Comparison of ENCODE assay signal across 1 cellular context in genomic region chr4:136441629-136442282, GRCh38.
TF ChIP-seq lines count a peak whose summit lies in the region.

No MANE protein-coding gene starts in this region.

TF ChIP-seq in H1, 55 proteins besides CTCF, POLR2A, EP300 and RAD21 (continued from another document):
- TF ChIP-seq, protein P1, sequence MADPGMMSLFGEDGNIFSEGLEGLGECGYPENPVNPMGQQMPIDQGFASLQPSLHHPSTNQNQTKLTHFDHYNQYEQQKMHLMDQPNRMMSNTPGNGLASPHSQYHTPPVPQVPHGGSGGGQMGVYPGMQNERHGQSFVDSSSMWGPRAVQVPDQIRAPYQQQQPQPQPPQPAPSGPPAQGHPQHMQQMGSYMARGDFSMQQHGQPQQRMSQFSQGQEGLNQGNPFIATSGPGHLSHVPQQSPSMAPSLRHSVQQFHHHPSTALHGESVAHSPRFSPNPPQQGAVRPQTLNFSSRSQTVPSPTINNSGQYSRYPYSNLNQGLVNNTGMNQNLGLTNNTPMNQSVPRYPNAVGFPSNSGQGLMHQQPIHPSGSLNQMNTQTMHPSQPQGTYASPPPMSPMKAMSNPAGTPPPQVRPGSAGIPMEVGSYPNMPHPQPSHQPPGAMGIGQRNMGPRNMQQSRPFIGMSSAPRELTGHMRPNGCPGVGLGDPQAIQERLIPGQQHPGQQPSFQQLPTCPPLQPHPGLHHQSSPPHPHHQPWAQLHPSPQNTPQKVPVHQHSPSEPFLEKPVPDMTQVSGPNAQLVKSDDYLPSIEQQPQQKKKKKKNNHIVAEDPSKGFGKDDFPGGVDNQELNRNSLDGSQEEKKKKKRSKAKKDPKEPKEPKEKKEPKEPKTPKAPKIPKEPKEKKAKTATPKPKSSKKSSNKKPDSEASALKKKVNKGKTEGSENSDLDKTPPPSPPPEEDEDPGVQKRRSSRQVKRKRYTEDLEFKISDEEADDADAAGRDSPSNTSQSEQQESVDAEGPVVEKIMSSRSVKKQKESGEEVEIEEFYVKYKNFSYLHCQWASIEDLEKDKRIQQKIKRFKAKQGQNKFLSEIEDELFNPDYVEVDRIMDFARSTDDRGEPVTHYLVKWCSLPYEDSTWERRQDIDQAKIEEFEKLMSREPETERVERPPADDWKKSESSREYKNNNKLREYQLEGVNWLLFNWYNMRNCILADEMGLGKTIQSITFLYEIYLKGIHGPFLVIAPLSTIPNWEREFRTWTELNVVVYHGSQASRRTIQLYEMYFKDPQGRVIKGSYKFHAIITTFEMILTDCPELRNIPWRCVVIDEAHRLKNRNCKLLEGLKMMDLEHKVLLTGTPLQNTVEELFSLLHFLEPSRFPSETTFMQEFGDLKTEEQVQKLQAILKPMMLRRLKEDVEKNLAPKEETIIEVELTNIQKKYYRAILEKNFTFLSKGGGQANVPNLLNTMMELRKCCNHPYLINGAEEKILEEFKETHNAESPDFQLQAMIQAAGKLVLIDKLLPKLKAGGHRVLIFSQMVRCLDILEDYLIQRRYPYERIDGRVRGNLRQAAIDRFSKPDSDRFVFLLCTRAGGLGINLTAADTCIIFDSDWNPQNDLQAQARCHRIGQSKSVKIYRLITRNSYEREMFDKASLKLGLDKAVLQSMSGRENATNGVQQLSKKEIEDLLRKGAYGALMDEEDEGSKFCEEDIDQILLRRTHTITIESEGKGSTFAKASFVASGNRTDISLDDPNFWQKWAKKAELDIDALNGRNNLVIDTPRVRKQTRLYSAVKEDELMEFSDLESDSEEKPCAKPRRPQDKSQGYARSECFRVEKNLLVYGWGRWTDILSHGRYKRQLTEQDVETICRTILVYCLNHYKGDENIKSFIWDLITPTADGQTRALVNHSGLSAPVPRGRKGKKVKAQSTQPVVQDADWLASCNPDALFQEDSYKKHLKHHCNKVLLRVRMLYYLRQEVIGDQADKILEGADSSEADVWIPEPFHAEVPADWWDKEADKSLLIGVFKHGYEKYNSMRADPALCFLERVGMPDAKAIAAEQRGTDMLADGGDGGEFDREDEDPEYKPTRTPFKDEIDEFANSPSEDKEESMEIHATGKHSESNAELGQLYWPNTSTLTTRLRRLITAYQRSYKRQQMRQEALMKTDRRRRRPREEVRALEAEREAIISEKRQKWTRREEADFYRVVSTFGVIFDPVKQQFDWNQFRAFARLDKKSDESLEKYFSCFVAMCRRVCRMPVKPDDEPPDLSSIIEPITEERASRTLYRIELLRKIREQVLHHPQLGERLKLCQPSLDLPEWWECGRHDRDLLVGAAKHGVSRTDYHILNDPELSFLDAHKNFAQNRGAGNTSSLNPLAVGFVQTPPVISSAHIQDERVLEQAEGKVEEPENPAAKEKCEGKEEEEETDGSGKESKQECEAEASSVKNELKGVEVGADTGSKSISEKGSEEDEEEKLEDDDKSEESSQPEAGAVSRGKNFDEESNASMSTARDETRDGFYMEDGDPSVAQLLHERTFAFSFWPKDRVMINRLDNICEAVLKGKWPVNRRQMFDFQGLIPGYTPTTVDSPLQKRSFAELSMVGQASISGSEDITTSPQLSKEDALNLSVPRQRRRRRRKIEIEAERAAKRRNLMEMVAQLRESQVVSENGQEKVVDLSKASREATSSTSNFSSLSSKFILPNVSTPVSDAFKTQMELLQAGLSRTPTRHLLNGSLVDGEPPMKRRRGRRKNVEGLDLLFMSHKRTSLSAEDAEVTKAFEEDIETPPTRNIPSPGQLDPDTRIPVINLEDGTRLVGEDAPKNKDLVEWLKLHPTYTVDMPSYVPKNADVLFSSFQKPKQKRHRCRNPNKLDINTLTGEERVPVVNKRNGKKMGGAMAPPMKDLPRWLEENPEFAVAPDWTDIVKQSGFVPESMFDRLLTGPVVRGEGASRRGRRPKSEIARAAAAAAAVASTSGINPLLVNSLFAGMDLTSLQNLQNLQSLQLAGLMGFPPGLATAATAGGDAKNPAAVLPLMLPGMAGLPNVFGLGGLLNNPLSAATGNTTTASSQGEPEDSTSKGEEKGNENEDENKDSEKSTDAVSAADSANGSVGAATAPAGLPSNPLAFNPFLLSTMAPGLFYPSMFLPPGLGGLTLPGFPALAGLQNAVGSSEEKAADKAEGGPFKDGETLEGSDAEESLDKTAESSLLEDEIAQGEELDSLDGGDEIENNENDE (IDR thresholded peaks at IDR 0.05; ENCODE audit: insufficient replicate concordance, low read length): no peak
